Comparison of ENCODE assay signal across 8 cellular contexts in the genomic region with DNA sequence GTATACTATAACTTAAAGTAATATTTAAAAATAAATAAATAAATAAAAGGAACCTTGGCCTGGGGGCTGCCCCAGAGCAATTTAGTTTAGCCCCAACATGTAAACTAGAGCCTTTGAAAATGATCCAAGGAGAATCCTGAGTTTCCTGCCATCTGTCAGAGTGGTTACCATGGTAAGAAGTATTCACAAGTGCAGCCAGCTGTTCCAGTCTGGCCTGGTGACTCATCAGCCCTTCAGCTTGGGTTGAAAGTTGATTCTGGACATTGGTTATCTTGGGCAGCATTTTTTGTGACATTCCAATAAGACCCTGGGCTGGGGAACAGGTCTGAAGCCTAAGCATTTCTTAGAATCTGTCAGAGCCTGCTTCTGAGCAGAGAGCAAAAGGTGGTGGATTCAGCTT.
A peak's percentile ranks its signal among the peaks of the same experiment; 100 is the strongest.
DNase-seq lines count a peak whose midpoint lies in the region; ATAC-seq and TF ChIP-seq lines count a peak whose summit lies in the region.

No MANE protein-coding gene starts in this region.

- H3K4me1 ChIP-seq in lower lobe of right lung (peaks cover 6% of the 10 kb centered on the region), suprapubic skin (peaks cover 3% of the 10 kb centered on the region), ascending aorta (peaks cover 0 to 3% of the 10 kb centered on the region in 2 donors)

- ATAC-seq in lower lobe of right lung, result peak; percentile 33 to 57
- ATAC-seq in GM19467 (IDR thresholded peaks at IDR 0.05; ENCODE audit: unreplicated experiment), result no peak

- in situ Hi-C loops in Caki2 (cut with HindIII; ENCODE audit: low pct_unique_long_range_greater_than_20kb, low sequenced_read_pairs), result no loop called here

- DNase-seq in Caki2 (ENCODE audit: low read depth), result peak; percentile 30
- peak; percentile 42 for DNase-seq in NCI-H2029 (lab: John Stamatoyannopoulos, UW)
- DNase-seq in astrocyte of the hippocampus (ENCODE audit: low read depth, low spot score), result peak; percentile 94
- no peak for DNase-seq in lower lobe of right lung
- no peak for DNase-seq in suprapubic skin (ENCODE audit: low spot score in 2 of 2)
- no peak for DNase-seq in activated T-cell treated with anti-CD3 and anti-CD28 coated beads, Interleukin-2, amount 50 U/mL, for 48 hours
- DNase-seq in ascending aorta (ENCODE audit: low spot score in 2 of 2), result no peak

- H3K4me3 ChIP-seq in lower lobe of right lung, result no peak overlapping the region
- no peak overlapping the region for H3K4me3 ChIP-seq in suprapubic skin
- H3K4me3 ChIP-seq in ascending aorta, result no peak overlapping the region

- intact Hi-C loops in lower lobe of right lung (cut with DNase I), result no loop called here
- intact Hi-C loops in ascending aorta (cut with DNase I), result no loop called here

- H3K27me3 ChIP-seq in lower lobe of right lung (ENCODE audit: low read depth), result no peaks in the 10 kb centered on the region
- H3K27me3 ChIP-seq in suprapubic skin, result no peaks in the 10 kb centered on the region
- no peaks in the 10 kb centered on the region for H3K27me3 ChIP-seq in ascending aorta

- H3K9me3 ChIP-seq in lower lobe of right lung, result no peaks in the 10 kb centered on the region
- H3K9me3 ChIP-seq in suprapubic skin, result no peaks in the 10 kb centered on the region
- H3K9me3 ChIP-seq in ascending aorta, result no peaks in the 10 kb centered on the region

- TF ChIP-seq CTCF in lower lobe of right lung (IDR thresholded peaks at IDR 0.05) (no peak), suprapubic skin (IDR thresholded peaks at IDR 0.05) (no peak), ascending aorta (IDR thresholded peaks at IDR 0.05) (no peak)

- no peak overlapping the region for H3K27ac ChIP-seq in lower lobe of right lung
- no peak overlapping the region for H3K27ac ChIP-seq in suprapubic skin
- H3K27ac ChIP-seq in ascending aorta, result no peak overlapping the region

- no peak for TF ChIP-seq POLR2A in suprapubic skin (IDR thresholded peaks at IDR 0.05)

- no peak for TF ChIP-seq EP300 in suprapubic skin (IDR thresholded peaks at IDR 0.05)

- H3K36me3 ChIP-seq in lower lobe of right lung, result no peaks in the 10 kb centered on the region
- no peaks in the 10 kb centered on the region for H3K36me3 ChIP-seq in suprapubic skin
- H3K36me3 ChIP-seq in ascending aorta, result no peaks in the 10 kb centered on the region

Comparison
In these comparisons a context has a peak if more than half of its experiments do, and no peak if none do; other contexts are left out.
1. DNase-seq: peak in Caki2 (single experiment), NCI-H2029 (single experiment) and astrocyte of the hippocampus (single experiment); none in lower lobe of right lung (single experiment), suprapubic skin (0 of 2), activated T-cell treated with anti-CD3 and anti-CD28 coated beads, Interleukin-2, amount 50 U/mL, for 48 hours (0 of 2) and ascending aorta (0 of 2).